ENCODE assay signal across 8 cellular contexts in genomic region chr19:40283414-40284250, GRCh38. TPM values are rescaled to one million over a fixed set of nuclear protein-coding genes. Genes with fewer than 3 reads are reported as not detected.
DNase-seq lines count a peak whose midpoint lies in the region; ATAC-seq and TF ChIP-seq lines count a peak whose summit lies in the region.

No MANE protein-coding gene starts in this region.

- H3K36me3 Mint-ChIP-seq in type B pancreatic cell, result no peaks in the 10 kb centered on the region

- intact Hi-C loops in cardiac septum (cut with DNase I), result loop anchor here (5.0 kb wide), 1 partner anchor 61 kb away; no protein-coding TSS in a partner anchor
- intact Hi-C loops in right lobe of liver (cut with DNase I), result no loop called here

- peak overlapping the region; percentile 98 for H3K27ac ChIP-seq in cardiac muscle cell
- peak overlapping the region; percentile 91 to 94 (median 93) for H3K27ac ChIP-seq in right lobe of liver

- H3K9me3 Mint-ChIP-seq in type B pancreatic cell, result no peaks in the 10 kb centered on the region

- H3K9me3 ChIP-seq in cardiac muscle cell (ENCODE audit: low read depth) (no peaks in the 10 kb centered on the region), right lobe of liver (no peaks in the 10 kb centered on the region)

- in situ Hi-C loops in astrocyte of the cerebellum (cut with HindIII; ENCODE audit: low sequenced_read_pairs), result no loop called here

- peaks cover 29% of the 10 kb centered on the region for H3K4me1 ChIP-seq in cardiac muscle cell (ENCODE audit: low read depth)
- H3K4me1 ChIP-seq in right lobe of liver, result peaks cover 0 to 53% (median 24%) of the 10 kb centered on the region in 4 donors

- 30% methylated on average over 4 of the region's 12 CpGs for WGBS in right lobe of liver (ENCODE audit: insufficient coverage, low coverage, low lambda C conversion rate, missing lambda C conversion rate)

- H3K27me3 Mint-ChIP-seq in type B pancreatic cell, result no peaks in the 10 kb centered on the region

- peaks cover 30% of the 10 kb centered on the region for H3K4me1 Mint-ChIP-seq in type B pancreatic cell (ENCODE audit: unreplicated experiment)

- no peaks in the 10 kb centered on the region for H3K27me3 ChIP-seq in cardiac muscle cell
- H3K27me3 ChIP-seq in right lobe of liver, result no peaks in the 10 kb centered on the region

- ATAC-seq in right lobe of liver, result peak; percentile 52 to 70 (median 57)
- ATAC-seq in GM21515 (IDR thresholded peaks at IDR 0.05; ENCODE audit: unreplicated experiment), result no peak

- TF ChIP-seq CTCF in cardiac muscle cell (IDR thresholded peaks at IDR 0.05; ENCODE audit: low read depth, low read length), result no peak
- TF ChIP-seq CTCF in astrocyte of the cerebellum (IDR thresholded peaks at IDR 0.05; ENCODE audit: low read depth, low read length, missing control alignments), result no peak
- peak in 1 of 4 donors; percentile 3 for TF ChIP-seq CTCF in right lobe of liver (IDR thresholded peaks at IDR 0.05)
- TF ChIP-seq CTCF in type B pancreatic cell (conservative IDR thresholded peaks at IDR 0.05), result no peak

- peak overlapping the region; percentile 97 for H3K4me3 Mint-ChIP-seq in type B pancreatic cell

- H3K36me3 ChIP-seq in cardiac muscle cell, result no peaks in the 10 kb centered on the region
- no peaks in the 10 kb centered on the region for H3K36me3 ChIP-seq in right lobe of liver

- peak overlapping the region; percentile 93 for H3K27ac Mint-ChIP-seq in type B pancreatic cell

- no peak for DNase-seq in cardiac muscle cell (ENCODE audit: low read depth in 1 of 2, low spot score in 1 of 2)
- DNase-seq in cardiac septum (ENCODE audit: low spot score), result no peak
- no peak for DNase-seq in astrocyte of the cerebellum (ENCODE audit: low read depth)
- DNase-seq in right lobe of liver, result peak; percentile 72 to 93 (median 90)
- DNase-seq in type B pancreatic cell (ENCODE audit: extremely low spot score, unreplicated experiment), result no peak
- DNase-seq in DMS79 treated with DMSO at 0.1 percent for 48 hours (lab: John Stamatoyannopoulos, UW), result no peak
- no peak for DNase-seq in nucleus accumbens (lab: John Stamatoyannopoulos, UW)

- peak; percentile 50 for TF ChIP-seq POLR2A in right lobe of liver (IDR thresholded peaks at IDR 0.05)

- H3K4me3 ChIP-seq in cardiac muscle cell, result peak overlapping the region; percentile 56
- peak overlapping the region; percentile 71 for H3K4me3 ChIP-seq in astrocyte of the cerebellum (ENCODE audit: low read depth, low read length)
- H3K4me3 ChIP-seq in right lobe of liver, result peak overlapping the region; percentile 91 to 95 (median 94)

RNA-seq across cellular contexts. Expression of gene AKT2, which starts 1.5 kb away (rescaled TPM):
- total RNA-seq in cardiac muscle cell (119 and 193 TPM in 2 replicates), cardiac septum (116 TPM), right lobe of liver (100 to 1,000 TPM in 3 of 6 experiments, 10 to 100 TPM in 3; 83.2 to 132 (median 107) TPM), type B pancreatic cell (ENCODE audit: low replicate concordance) (138 and 149 TPM in 2 replicates)
- polyA plus RNA-seq in cardiac muscle cell, result 60.1 and 80.1 TPM in 2 replicates

RNA-seq across cellular contexts. Expression of gene CCNP, which starts 57.1 kb away (rescaled TPM):
- total RNA-seq in cardiac muscle cell, result 0.21 TPM in 1 of 2 replicates, not detected in the other
- polyA plus RNA-seq in cardiac muscle cell, result 0.31 TPM in 1 of 2 replicates, not detected in the other
- 0.32 TPM for total RNA-seq in cardiac septum
- 1 to 10 TPM; 1.5 to 8.7 (median 3.9) TPM for total RNA-seq in right lobe of liver
- 0.60 and 0.98 TPM in 2 replicates for total RNA-seq in type B pancreatic cell (ENCODE audit: low replicate concordance)

Comparison
In these comparisons a context has a peak if more than half of its experiments do, and no peak if none do; other contexts are left out.
1. DNase-seq: peak in right lobe of liver (3 of 3); none in cardiac muscle cell (0 of 2), cardiac septum (single experiment), astrocyte of the cerebellum (single experiment), type B pancreatic cell (single experiment), DMS79 treated with DMSO at 0.1 percent for 48 hours (single experiment) and nucleus accumbens (0 of 56).
2. Peak in every context shown above with its lines, with median percentiles within 50 percentile points of each other: H3K4me3 ChIP-seq.